In genomic region chr17:72591500-72592241, GRCh38 we compare ENCODE assay signal across 1 cellular context.
TF ChIP-seq lines count a peak whose summit lies in the region.

No MANE protein-coding gene starts in this region.

TF ChIP-seq in HepG2, 621 proteins besides CTCF, POLR2A, EP300 and RAD21 (continued from another document and continues in another):
- TF ChIP-seq RBFOX2 (IDR thresholded peaks at IDR 0.05; ENCODE audit: low read depth, low read length) (peak; percentile 85), EEA1 (CRISPR knock-in tag; IDR thresholded peaks at IDR 0.05; ENCODE audit: borderline replicate concordance) (no peak), HNF1B (CRISPR knock-in tag; IDR thresholded peaks at IDR 0.05) (peak; percentile 59; the same call in 1 of the 2 replicates), ETV6 (CRISPR knock-in tag; conservative IDR thresholded peaks at IDR 0.05) (peak; percentile 74; the same call in 1 of the 2 replicates), HHEX (CRISPR knock-in tag; IDR thresholded peaks at IDR 0.05) (no peak), UBTF (CRISPR knock-in tag; IDR thresholded peaks at IDR 0.05) (peak; percentile 78), BORCS8-MEF2B (CRISPR knock-in tag; IDR thresholded peaks at IDR 0.05) (peak; percentile 44; the same call in 1 of the 2 replicates), HDAC1 (CRISPR knock-in tag; IDR thresholded peaks at IDR 0.05) (peak; percentile 42; the same call in 1 of the 2 replicates), CHCHD3 (CRISPR knock-in tag; IDR thresholded peaks at IDR 0.05) (peak; percentile 9; the same call in 1 of the 2 replicates), IRX3 (CRISPR knock-in tag; IDR thresholded peaks at IDR 0.05; ENCODE audit: borderline replicate concordance, low read depth) (no peak), ZNF274 (CRISPR knock-in tag; IDR thresholded peaks at IDR 0.05) (peak; percentile 61; the same call in 1 of the 2 replicates), ARID2 (CRISPR knock-in tag; IDR thresholded peaks at IDR 0.05; ENCODE audit: borderline replicate concordance) (peak; percentile 61; the same call in 1 of the 2 replicates), ZBTB7A (CRISPR knock-in tag; IDR thresholded peaks at IDR 0.05) (0 out of 2 replicates have a peak, but pooled peaks have one; percentile 46), TBP (CRISPR knock-in tag; IDR thresholded peaks at IDR 0.05) (no peak), ZNF646 (CRISPR knock-in tag; IDR thresholded peaks at IDR 0.05) (0 out of 2 replicates have a peak, but pooled peaks have one; percentile 25), ZNF20 (CRISPR knock-in tag; IDR thresholded peaks at IDR 0.05) (0 out of 2 replicates have a peak, but pooled peaks have one; percentile 6), NR0B2 (CRISPR knock-in tag; IDR thresholded peaks at IDR 0.05) (peak; percentile 52; the same call in 1 of the 2 replicates), ZNF224 (CRISPR knock-in tag; IDR thresholded peaks at IDR 0.05) (0 out of 2 replicates have a peak, but pooled peaks have one; percentile 13), ZNF598 (CRISPR knock-in tag; IDR thresholded peaks at IDR 0.05; ENCODE audit: borderline replicate concordance) (0 out of 2 replicates have a peak, but pooled peaks have one; percentile 50), HDAC2 (CRISPR knock-in tag; IDR thresholded peaks at IDR 0.05) (peak; percentile 34; the same call in 1 of the 2 replicates), MTA1 (CRISPR knock-in tag; IDR thresholded peaks at IDR 0.05; ENCODE audit: borderline replicate concordance) (peak; percentile 20; the same call in 1 of the 2 replicates), KDM5B (CRISPR knock-in tag; IDR thresholded peaks at IDR 0.05; ENCODE audit: borderline replicate concordance) (0 out of 2 replicates have a peak, but pooled peaks have one; percentile 45), HNRNPL (IDR thresholded peaks at IDR 0.05; ENCODE audit: low read depth, low read length) (peak; percentile 60; the same call in 1 of the 2 replicates), MXD4 (CRISPR knock-in tag; IDR thresholded peaks at IDR 0.05) (no peak), ZNF205 (CRISPR knock-in tag; IDR thresholded peaks at IDR 0.05) (peak; percentile 34; the same call in 1 of the 2 replicates), SAP130 (CRISPR knock-in tag; IDR thresholded peaks at IDR 0.05; ENCODE audit: low read depth) (peak; percentile 78), CAMTA2 (CRISPR knock-in tag; IDR thresholded peaks at IDR 0.05; ENCODE audit: borderline replicate concordance) (no peak), TARDBP (CRISPR knock-in tag; IDR thresholded peaks at IDR 0.05) (peak; percentile 34; the same call in 1 of the 2 replicates), ZNF800 (CRISPR knock-in tag; IDR thresholded peaks at IDR 0.05) (peak; percentile 81), ZNF749 (CRISPR knock-in tag; IDR thresholded peaks at IDR 0.05; ENCODE audit: borderline replicate concordance) (no peak), ZNF513 (CRISPR knock-in tag; conservative IDR thresholded peaks at IDR 0.05) (no peak), ZFY (CRISPR knock-in tag; IDR thresholded peaks at IDR 0.05) (peak; percentile 9; the same call in 1 of the 2 replicates), GPN1 (CRISPR knock-in tag; IDR thresholded peaks at IDR 0.05; ENCODE audit: borderline replicate concordance) (no peak), RELA (CRISPR knock-in tag; IDR thresholded peaks at IDR 0.05) (0 out of 2 replicates have a peak, but pooled peaks have one; percentile 14), THRA (CRISPR knock-in tag; IDR thresholded peaks at IDR 0.05; ENCODE audit: borderline replicate concordance) (peak; percentile 12; the same call in 1 of the 2 replicates), IKZF5 (CRISPR knock-in tag; IDR thresholded peaks at IDR 0.05) (0 out of 2 replicates have a peak, but pooled peaks have one; percentile 27), ZNF33B (CRISPR knock-in tag; IDR thresholded peaks at IDR 0.05) (peak; percentile 39; the same call in 1 of the 2 replicates)
